ENCODE assay signal across 28 cellular contexts in genomic region chr10:45545150-45545549, GRCh38.
"Had no signal": no experiment of that assay in that cellular context is flagged by ENCODE, and none has a peak within 500 bp of the region (broad histone marks: within the 10 kb centered on the region; RNA-seq: fewer than 3 reads in every experiment).

No MANE protein-coding gene starts in this region.

- H3K27me3 ChIP-seq: neural progenitor cell, ovary, spleen, suprapubic skin, testis, tibial artery, transverse colon, upper lobe of right lung, uterus had no signal

- H3K4me3 ChIP-seq: neural progenitor cell, ovary, psoas muscle, skin epidermis, smooth muscle cell, spleen, suprapubic skin, testis, tibial artery, transverse colon, upper lobe of right lung, uterus had no signal

- H3K4me2 ChIP-seq: neural progenitor cell, smooth muscle cell had no signal

- H3K36me3 ChIP-seq: neural progenitor cell, ovary, transverse colon, upper lobe of right lung, uterus had no signal

- ATAC-seq: natural killer cell; psoas muscle; right cardiac atrium; sciatic nerve; stimulated activated memory B cell treated with anti-CD40 and anti-IgM and Interleukin-4, amounts not matched to agents 10 μg/mL and 1 μg/mL and 100 μg/mL, for 72 hours; stimulated activated naive CD8-positive, alpha-beta T cell treated with anti-CD3 and anti-CD28 coated beads, Interleukin-15, amount 100 ng/mL, for 72 hours; stimulated activated naive CD8-positive, alpha-beta T cell treated with anti-CD3 and anti-CD28 coated beads, Interleukin-15, Interleukin-2, amounts not matched to agents 100 U/mL and 50 U/mL, for 24 hours; upper lobe of right lung had no signal

- H3K9me3 ChIP-seq: ovary, psoas muscle, spleen, suprapubic skin, testis, tibial artery, transverse colon, upper lobe of right lung, uterus had no signal

- H2AFZ ChIP-seq: neural progenitor cell, parathyroid adenoma had no signal

- H3K27ac ChIP-seq: neural progenitor cell, ovary, parathyroid adenoma, psoas muscle, skin epidermis, spleen, suprapubic skin, testis, tibial artery, transverse colon, upper lobe of right lung, uterus had no signal

- H3K4me1 ChIP-seq: neural progenitor cell, parathyroid adenoma, psoas muscle, suprapubic skin, testis, upper lobe of right lung, uterus had no signal

- DNase-seq: natural killer cell; occipital lobe; ovary; posterior cingulate gyrus; psoas muscle; right cardiac atrium; spleen; stimulated activated CD4-positive, alpha-beta T cell treated with anti-CD3 and anti-CD28 coated beads, Interleukin-12 subunit alpha, Interleukin-12 subunit beta, amount 100 ng/mL, for 4 hours; stimulated activated CD4-positive, alpha-beta T cell treated with anti-CD3 and anti-CD28 coated beads, Interleukin-1b, Interleukin-23, amount 100 ng/mL, for 48 hours; stimulated activated CD4-positive, alpha-beta T cell treated with anti-CD3 and anti-CD28 coated beads, Interleukin-4, amount 100 ng/mL, for 1 hour; stimulated activated CD4-positive, alpha-beta T cell treated with anti-CD3 and anti-CD28 coated beads, Interleukin-4, amount 100 ng/mL, for 4 hours; stimulated activated CD8-positive, alpha-beta memory T cell treated with anti-CD3 and anti-CD28 coated beads, Interleukin-4, amount 100 ng/mL, for 48 hours; stimulated activated naive CD4-positive, alpha-beta T cell; stimulated activated naive CD8-positive, alpha-beta T cell treated with anti-CD3 and anti-CD28 coated beads, Interleukin-15, amount 100 ng/mL, for 72 hours; stimulated activated naive CD8-positive, alpha-beta T cell treated with anti-CD3 and anti-CD28 coated beads, Interleukin-15, Interleukin-2, amounts not matched to agents 100 U/mL and 50 U/mL, for 24 hours; substantia nigra; testis; tibial artery; transverse colon; upper lobe of right lung; uterus had no signal

- H3K9ac ChIP-seq: neural progenitor cell, parathyroid adenoma had no signal
